In the genomic region with DNA sequence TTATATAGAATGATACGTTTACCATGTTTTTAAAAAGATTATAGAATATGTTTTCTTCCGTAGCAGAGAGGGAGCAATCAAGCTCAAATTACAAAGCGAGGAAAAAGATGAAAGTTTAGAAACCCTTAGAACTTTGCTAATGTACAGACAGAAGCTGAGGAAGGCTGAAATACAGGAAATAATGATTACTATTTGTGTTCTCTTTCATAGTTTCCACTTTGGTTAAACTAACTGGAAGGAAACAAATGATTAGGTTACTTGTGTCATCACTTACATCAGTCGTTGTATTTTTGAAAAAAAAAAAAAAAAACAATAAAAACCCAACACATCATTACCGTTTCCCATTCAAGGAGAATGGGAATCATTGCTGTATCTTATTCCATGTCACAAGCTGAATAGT, we compare ENCODE assay signal across 10 cellular contexts.
DNase-seq lines count a peak whose midpoint lies in the region; ATAC-seq, FAIRE-seq and TF ChIP-seq lines count a peak whose summit lies in the region.
"Had no signal": no experiment of that assay in that cellular context is flagged by ENCODE, and none has a peak within 500 bp of the region (broad histone marks: within the 10 kb centered on the region; RNA-seq: fewer than 3 reads in every experiment).

No MANE protein-coding gene starts in this region.

- H4K20me1 ChIP-seq in neural progenitor cell (ENCODE audit: low read depth), result no peaks in the 10 kb centered on the region

- H3K4me2 ChIP-seq in neural progenitor cell, result no peak overlapping the region

- peaks cover 44% of the 10 kb centered on the region for H3K4me1 Mint-ChIP-seq in activated naive CD8-positive, alpha-beta T cell treated with anti-CD3 and anti-CD28 coated beads, Interleukin-2, amount 10 ng/mL, durations not matched to agents 7 days and 5 days
- peaks cover 3% of the 10 kb centered on the region for H3K4me1 Mint-ChIP-seq in neural progenitor cell

- no peaks in the 10 kb centered on the region for H3K79me2 ChIP-seq in neural progenitor cell (ENCODE audit: low read depth)

- H3K27ac Mint-ChIP-seq in activated naive CD8-positive, alpha-beta T cell treated with anti-CD3 and anti-CD28 coated beads, Interleukin-2, amount 10 ng/mL, durations not matched to agents 7 days and 5 days, result peak overlapping the region; percentile 87
- H3K27ac Mint-ChIP-seq in neural progenitor cell, result no peak overlapping the region

- DNase-seq in GM18507 (ENCODE audit: extremely low spot score, insufficient read length, low read depth) (no peak), neural progenitor cell (ENCODE audit: low spot score) (no peak), NK-92 (lab: John Stamatoyannopoulos, UW; ENCODE audit: unreplicated experiment) (no peak), GF-D8 (lab: John Stamatoyannopoulos, UW) (no peak)
- DNase-seq in activated naive CD8-positive, alpha-beta T cell treated with anti-CD3 and anti-CD28 coated beads, Interleukin-2, amount 10 ng/mL, durations not matched to agents 7 days and 5 days, result no peak
- no peak for DNase-seq in stimulated activated CD4-positive, alpha-beta T cell treated with anti-CD3 and anti-CD28 coated beads, Interleukin-4, amount 100 ng/mL, for 24 hours
- DNase-seq: NCI-H1105; NK-92 treated with Interleukin-12 subunit alpha and Interleukin-12 subunit beta, amount 100 ng/mL, for 24 hours had no signal

- H3K4me3 ChIP-seq in neural progenitor cell, result no peak overlapping the region

- H3K9me3 ChIP-seq in neural progenitor cell (ENCODE audit: low read depth), result no peaks in the 10 kb centered on the region

- no peaks in the 10 kb centered on the region for H3F3A ChIP-seq in neural progenitor cell (ENCODE audit: low read depth)

- H3K36me3 ChIP-seq in neural progenitor cell, result no peaks in the 10 kb centered on the region

- POLR2A ChIA-PET in activated naive CD8-positive, alpha-beta T cell treated with anti-CD3 and anti-CD28 coated beads, Interleukin-2, amount 10 ng/mL, durations not matched to agents 7 days and 5 days (lab: Charles Lee), result interaction anchor here (0.5 to 2.1 kb wide), 5 partner anchors 8 to 337 kb away, joined by 3 to 9 read pairs (median 5); no protein-coding TSS in a partner anchor

- H3K9me3 Mint-ChIP-seq in activated naive CD8-positive, alpha-beta T cell treated with anti-CD3 and anti-CD28 coated beads, Interleukin-2, amount 10 ng/mL, durations not matched to agents 7 days and 5 days, result peaks cover 9% of the 10 kb centered on the region
- peaks cover 9% of the 10 kb centered on the region for H3K9me3 Mint-ChIP-seq in neural progenitor cell

- no peaks in the 10 kb centered on the region for H3K27me3 ChIP-seq in neural progenitor cell

- peak overlapping the region; percentile 52 for H2AFZ ChIP-seq in neural progenitor cell (replicated peaks)

- TF ChIP-seq CTCF in neural progenitor cell (IDR thresholded peaks at IDR 0.05), result no peak

- no peaks in the 10 kb centered on the region for H3K27me3 Mint-ChIP-seq in activated naive CD8-positive, alpha-beta T cell treated with anti-CD3 and anti-CD28 coated beads, Interleukin-2, amount 10 ng/mL, durations not matched to agents 7 days and 5 days
- H3K27me3 Mint-ChIP-seq in neural progenitor cell (ENCODE audit: insufficient read depth, low read depth), result no peaks in the 10 kb centered on the region

- H3K4me1 ChIP-seq in neural progenitor cell, result no peaks in the 10 kb centered on the region

- no peak overlapping the region for H3K9ac ChIP-seq in neural progenitor cell

- peak; percentile 63 for FAIRE-seq in GM18507 (lab: Jason Lieb, UNC)

- ATAC-seq in HG03045 (IDR thresholded peaks at IDR 0.05; ENCODE audit: unreplicated experiment) (peak; percentile 26), GM21825 (IDR thresholded peaks at IDR 0.05; ENCODE audit: unreplicated experiment) (no peak)
- peak; percentile 47 for ATAC-seq in activated naive CD8-positive, alpha-beta T cell treated with anti-CD3 and anti-CD28 coated beads, Interleukin-2, amount 10 ng/mL, durations not matched to agents 7 days and 5 days (ENCODE audit: low read depth)

- H3K36me3 Mint-ChIP-seq in activated naive CD8-positive, alpha-beta T cell treated with anti-CD3 and anti-CD28 coated beads, Interleukin-2, amount 10 ng/mL, durations not matched to agents 7 days and 5 days, result peaks cover 33% of the 10 kb centered on the region
- peaks cover 2% of the 10 kb centered on the region for H3K36me3 Mint-ChIP-seq in neural progenitor cell

- H3K4me3 Mint-ChIP-seq in activated naive CD8-positive, alpha-beta T cell treated with anti-CD3 and anti-CD28 coated beads, Interleukin-2, amount 10 ng/mL, durations not matched to agents 7 days and 5 days, result peak overlapping the region; percentile 59
- no peak overlapping the region for H3K4me3 Mint-ChIP-seq in neural progenitor cell

- no peak overlapping the region for H3K27ac ChIP-seq in neural progenitor cell
